15 cellular contexts compared by ENCODE assay signal in the genomic region with DNA sequence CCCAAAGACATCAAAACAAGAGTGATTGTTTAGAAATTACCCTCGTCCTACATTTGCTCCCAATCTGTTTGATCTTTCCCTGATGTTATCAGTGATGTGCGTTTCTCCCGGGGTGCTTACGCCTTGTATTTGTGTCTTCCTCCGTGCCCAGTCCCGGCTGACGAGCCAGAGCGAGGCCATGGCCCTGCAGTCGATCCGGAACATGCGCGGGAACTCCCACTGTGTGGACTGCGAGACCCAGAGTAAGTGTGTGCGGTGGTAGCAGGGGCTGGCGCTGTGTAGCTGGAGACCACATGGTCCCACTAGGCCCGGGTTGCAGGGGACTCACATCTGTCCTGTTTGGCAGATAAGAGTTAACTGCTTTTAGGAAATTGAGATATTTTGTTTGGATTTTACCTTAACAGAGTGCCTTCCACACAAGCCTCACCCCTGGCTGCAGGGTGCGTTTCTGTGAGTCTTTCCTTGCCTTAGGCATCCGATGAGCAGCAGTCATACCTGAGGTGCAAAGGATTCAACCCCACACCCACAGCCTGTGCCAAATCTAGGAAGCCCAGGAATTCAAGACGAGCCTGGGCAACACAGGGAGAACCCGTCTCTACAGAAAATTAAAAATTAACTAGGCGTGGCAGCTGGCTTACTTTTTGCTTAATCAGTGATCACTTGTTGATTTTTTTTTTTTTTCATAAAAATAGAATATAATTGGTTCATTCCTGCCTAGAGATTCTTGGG.
"Had no signal": no experiment of that assay in that cellular context is flagged by ENCODE, and none has a peak within 500 bp of the region (broad histone marks: within the 10 kb centered on the region; RNA-seq: fewer than 3 reads in every experiment).

No MANE protein-coding gene starts in this region.

- H3K27ac ChIP-seq: tibial artery had no signal

- H3K27me3 ChIP-seq: tibial artery had no signal

- H3K9me3 ChIP-seq: tibial artery had no signal

- H3K4me1 ChIP-seq: tibial artery had no signal

- DNase-seq: activated CD4-positive, alpha-beta memory T cell treated with anti-CD3 and anti-CD28 coated beads, Interleukin-2, amount 10 ng/mL, durations not matched to agents 7 days and 5 days; activated CD4-positive, alpha-beta T cell treated with anti-CD3 and anti-CD28 coated beads for 48 hours; activated CD4-positive, CD25-positive, alpha-beta regulatory T cell; activated naive CD4-positive, alpha-beta T cell treated with Interleukin-2 at 50 U/mL for 16 hours; activated T-cell treated with anti-CD3 and anti-CD28 coated beads, Interleukin-2, amount 50 U/mL, for 24 hours; aorta; cerebellar nuclear complex; cortex of kidney; foreskin fibroblast; nephron progenitor cell; stimulated activated CD4-positive, alpha-beta T cell treated with anti-CD3 and anti-CD28 coated beads, Interleukin-12 subunit alpha, Interleukin-12 subunit beta, amount 100 ng/mL, for 4 hours; stimulated activated CD4-positive, alpha-beta T cell treated with anti-CD3 and anti-CD28 coated beads, Interleukin-1b, Interleukin-23, amount 100 ng/mL, for 48 hours; stimulated activated CD8-positive, alpha-beta memory T cell treated with anti-CD3 and anti-CD28 coated beads, Interleukin-4, amount 100 ng/mL, for 48 hours; stimulated activated naive CD4-positive, alpha-beta T cell; tibial artery had no signal

- H3K4me3 ChIP-seq: tibial artery had no signal
